In the genomic region with DNA sequence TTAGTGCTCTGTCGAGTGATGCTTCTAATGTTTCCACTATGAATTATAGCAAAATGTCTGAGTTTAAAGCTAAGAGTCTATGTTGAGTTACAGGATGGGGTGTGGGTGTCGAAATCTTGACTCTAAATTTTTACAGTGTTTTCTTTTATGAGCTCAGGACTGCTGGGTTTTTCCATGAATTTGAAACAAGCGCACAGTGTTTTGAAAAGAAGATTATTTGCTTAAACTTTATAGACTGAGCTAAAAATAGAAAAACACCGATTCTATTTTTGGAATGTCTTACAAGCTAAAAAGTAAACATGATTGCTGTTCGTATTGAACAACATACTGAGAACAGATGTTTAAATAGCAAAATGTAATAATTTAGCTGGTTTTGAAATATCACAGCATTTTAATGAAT, we compare ENCODE assay signal across 19 cellular contexts. TPM values are rescaled to one million over a fixed set of nuclear protein-coding genes. Genes with fewer than 3 reads are reported as not detected.
DNase-seq lines count a peak whose midpoint lies in the region; ATAC-seq and TF ChIP-seq lines count a peak whose summit lies in the region.
"Had no signal": no experiment of that assay in that cellular context is flagged by ENCODE, and none has a peak within 500 bp of the region (broad histone marks: within the 10 kb centered on the region; RNA-seq: fewer than 3 reads in every experiment).

No MANE protein-coding gene starts in this region.

- H3K9me3 ChIP-seq in T-helper 17 cell (ENCODE audit: control insufficient read depth, low read length, poor library complexity, severe bottlenecking) (no peaks in the 10 kb centered on the region), hepatocyte (ENCODE audit: low read depth) (no peaks in the 10 kb centered on the region), smooth muscle cell (replicated peaks; ENCODE audit: low read depth) (no peaks in the 10 kb centered on the region)
- H3K9me3 ChIP-seq: heart left ventricle had no signal

- no peaks in the 10 kb centered on the region for H3K27me3 Mint-ChIP-seq in T-helper 17 cell
- H3K27me3 Mint-ChIP-seq: activated CD8-positive, alpha-beta memory T cell treated with anti-CD3 and anti-CD28 coated beads, Interleukin-2, amount 10 ng/mL, durations not matched to agents 7 days and 5 days; CD4-positive, alpha-beta memory T cell; type B pancreatic cell had no signal

- H3K79me2 ChIP-seq in hepatocyte: no peaks in the 10 kb centered on the region
- H3K79me2 ChIP-seq in smooth muscle cell (ENCODE audit: low read depth): no peaks in the 10 kb centered on the region

- TF ChIP-seq CTCF in hepatocyte (IDR thresholded peaks at IDR 0.05; ENCODE audit: poor library complexity) (no peak), smooth muscle cell (IDR thresholded peaks at IDR 0.05; ENCODE audit: borderline replicate concordance, insufficient read depth, poor library complexity, severe bottlenecking) (no peak)

- POLR2A ChIA-PET in HEK293T (lab: Yijun Ruan, JAX): interaction anchor here (0.9 to 1.7 kb wide), 3 partner anchors 9 to 141 kb away, joined by 3 to 6 read pairs (median 4); partner anchors contain the start of gene PGM2

- H3K27me3 ChIP-seq in hepatocyte (no peaks in the 10 kb centered on the region), smooth muscle cell (ENCODE audit: low read depth) (no peaks in the 10 kb centered on the region)
- H3K27me3 ChIP-seq: heart left ventricle had no signal

- H3K36me3 ChIP-seq in hepatocyte (replicated peaks; ENCODE audit: insufficient read depth, low read depth): no peaks in the 10 kb centered on the region
- no peaks in the 10 kb centered on the region for H3K36me3 ChIP-seq in smooth muscle cell (ENCODE audit: low read depth)
- H3K36me3 ChIP-seq: heart left ventricle had no signal

- H4K20me1 ChIP-seq in hepatocyte (ENCODE audit: insufficient read depth, poor library complexity, severe bottlenecking) (no peaks in the 10 kb centered on the region), smooth muscle cell (ENCODE audit: low read depth) (no peaks in the 10 kb centered on the region)

- H3K27ac ChIP-seq in hepatocyte (peak overlapping the region; percentile 44), smooth muscle cell (ENCODE audit: low read depth) (peak overlapping the region; percentile 45)

- ATAC-seq in T-helper 17 cell: no peak
- no peak for ATAC-seq in GM18498 (IDR thresholded peaks at IDR 0.05; ENCODE audit: unreplicated experiment)
- ATAC-seq: activated CD8-positive, alpha-beta memory T cell treated with anti-CD3 and anti-CD28 coated beads, Interleukin-2, amount 10 ng/mL, durations not matched to agents 7 days and 5 days; heart left ventricle had no signal

- no peaks in the 10 kb centered on the region for H3F3A ChIP-seq in smooth muscle cell (ENCODE audit: low read depth)

- H2AFZ ChIP-seq in hepatocyte (no peak overlapping the region), smooth muscle cell (ENCODE audit: low read depth) (peak overlapping the region; percentile 1)

- peak overlapping the region; percentile 16 for H3K9ac ChIP-seq in smooth muscle cell (ENCODE audit: low read depth)

- H3K27ac Mint-ChIP-seq in T-helper 17 cell: peak overlapping the region; percentile 32
- H3K27ac Mint-ChIP-seq: activated CD8-positive, alpha-beta memory T cell treated with anti-CD3 and anti-CD28 coated beads, Interleukin-2, amount 10 ng/mL, durations not matched to agents 7 days and 5 days; type B pancreatic cell had no signal

- H3K4me3 ChIP-seq in hepatocyte (no peak overlapping the region), smooth muscle cell (peak overlapping the region; percentile 6)
- H3K4me3 ChIP-seq: heart left ventricle had no signal

- H3K36me3 Mint-ChIP-seq in T-helper 17 cell (ENCODE audit: low read depth): no peaks in the 10 kb centered on the region
- H3K36me3 Mint-ChIP-seq: type B pancreatic cell had no signal

- H3K4me2 ChIP-seq in hepatocyte (peak overlapping the region; percentile 48), smooth muscle cell (peak overlapping the region; percentile 73)

- H3K9me2 ChIP-seq in hepatocyte (replicated peaks; ENCODE audit: insufficient read depth): no peaks in the 10 kb centered on the region

- CTCF ChIA-PET in HEK293T (lab: Yijun Ruan, JAX): interaction anchor here (0.6 to 1.2 kb wide), 2 partner anchors 77 to 169 kb away, joined by 3 read pairs; partner anchors contain the start of gene TBC1D1

- WGBS in hepatocyte (ENCODE audit: low lambda C conversion rate, missing lambda C conversion rate): 28% methylated on average over 5 of the region's 5 CpGs
- 24% methylated on average over 5 of the region's 5 CpGs for WGBS in smooth muscle cell (ENCODE audit: low lambda C conversion rate)

- DNase-seq in HEK293T (ENCODE audit: extremely low spot score) (no peak), T-helper 17 cell (no peak), hepatocyte (ENCODE audit: low spot score) (peak; percentile 37), smooth muscle cell (lab: John Stamatoyannopoulos, UW; ENCODE audit: unreplicated experiment) (no peak), CD1c-positive myeloid dendritic cell (ENCODE audit: extremely low spot score) (no peak), activated T-cell treated with anti-CD3 and anti-CD28 coated beads for 4 hours (no peak)
- DNase-seq in activated CD4-positive, alpha-beta T cell treated with anti-CD3 and anti-CD28 coated beads, Interleukin-2, amount 50 U/mL, for 48 hours: no peak
- DNase-seq: activated CD8-positive, alpha-beta memory T cell treated with anti-CD3 and anti-CD28 coated beads, Interleukin-2, amount 10 ng/mL, durations not matched to agents 7 days and 5 days; activated naive CD4-positive, alpha-beta T cell treated with Interleukin-2 at 50 U/mL for 16 hours; CD4-positive, alpha-beta memory T cell; heart left ventricle; NCI-H1417; NCI-H345; OCI-M1; stimulated activated CD4-positive, alpha-beta T cell treated with anti-CD3 and anti-CD28 coated beads, Interleukin-1b, Interleukin-23, amount 100 ng/mL, for 48 hours; stimulated activated CD8-positive, alpha-beta memory T cell treated with anti-CD3 and anti-CD28 coated beads, Interleukin-4, amount 100 ng/mL, for 48 hours had no signal

- peaks cover 16% of the 10 kb centered on the region for H3K4me1 Mint-ChIP-seq in T-helper 17 cell

- peaks cover 15% of the 10 kb centered on the region for H3K4me1 ChIP-seq in hepatocyte (ENCODE audit: insufficient read depth)
- no peaks in the 10 kb centered on the region for H3K4me1 ChIP-seq in smooth muscle cell (ENCODE audit: low read depth)

- no peak overlapping the region for H3K4me3 Mint-ChIP-seq in T-helper 17 cell
- H3K4me3 Mint-ChIP-seq: activated CD8-positive, alpha-beta memory T cell treated with anti-CD3 and anti-CD28 coated beads, Interleukin-2, amount 10 ng/mL, durations not matched to agents 7 days and 5 days; CD4-positive, alpha-beta memory T cell; type B pancreatic cell had no signal

TF ChIP-seq in HEK293T, 16 proteins besides CTCF, POLR2A, EP300 and RAD21:
- TF ChIP-seq SP1 (IDR thresholded peaks at IDR 0.05) (no peak), NFRKB (IDR thresholded peaks at IDR 0.05) (no peak)
- TF ChIP-seq, protein P1, sequence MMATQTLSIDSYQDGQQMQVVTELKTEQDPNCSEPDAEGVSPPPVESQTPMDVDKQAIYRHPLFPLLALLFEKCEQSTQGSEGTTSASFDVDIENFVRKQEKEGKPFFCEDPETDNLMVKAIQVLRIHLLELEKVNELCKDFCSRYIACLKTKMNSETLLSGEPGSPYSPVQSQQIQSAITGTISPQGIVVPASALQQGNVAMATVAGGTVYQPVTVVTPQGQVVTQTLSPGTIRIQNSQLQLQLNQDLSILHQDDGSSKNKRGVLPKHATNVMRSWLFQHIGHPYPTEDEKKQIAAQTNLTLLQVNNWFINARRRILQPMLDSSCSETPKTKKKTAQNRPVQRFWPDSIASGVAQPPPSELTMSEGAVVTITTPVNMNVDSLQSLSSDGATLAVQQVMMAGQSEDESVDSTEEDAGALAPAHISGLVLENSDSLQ (IDR thresholded peaks at IDR 0.05): 0 out of 2 replicates have a peak, but pooled peaks have one; percentile 7

RNA-seq across cellular contexts. Expression of gene PTTG2, which starts 7.6 kb away (rescaled TPM):
- 1 to 10 TPM in 1 of 2 donors, not detected in 1; 1.5 TPM for total RNA-seq in T-helper 17 cell
- not detected in 2 replicates for total RNA-seq in hepatocyte
- polyA plus RNA-seq in hepatocyte: not detected in 2 replicates
- not detected in 2 replicates for total RNA-seq in smooth muscle cell
- not detected in 2 replicates for polyA plus RNA-seq in smooth muscle cell
- total RNA-seq: Daoy had no signal
- polyA plus RNA-seq: CD4-positive, alpha-beta memory T cell had no signal
